5 cellular contexts compared by ENCODE assay signal in the genomic region with DNA sequence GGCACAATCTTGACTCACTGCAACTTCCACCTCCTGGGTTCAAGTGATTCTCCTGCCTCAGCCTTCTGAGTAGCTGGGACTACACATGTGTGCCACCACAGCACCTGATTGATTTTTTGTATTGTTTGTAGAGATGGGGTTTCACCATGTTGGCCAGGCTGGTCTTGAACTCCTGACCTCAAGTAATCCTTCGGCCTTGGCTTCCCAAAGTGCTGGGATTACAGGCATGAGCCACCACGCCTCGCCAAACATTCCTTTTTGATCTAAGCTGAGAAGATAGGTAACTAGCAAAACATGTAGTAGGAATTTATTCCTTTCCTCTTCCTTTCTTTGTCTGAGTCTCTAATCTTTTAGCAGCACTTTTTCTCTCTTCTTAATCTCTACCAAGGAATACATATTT.
DNase-seq lines count a peak whose midpoint lies in the region; ATAC-seq, FAIRE-seq and TF ChIP-seq lines count a peak whose summit lies in the region.
"Not testable (repeated sequence)": the region's sequence is repeated elsewhere in the genome, so short reads cannot be mapped to it uniquely, and the experiment has no call there.

No MANE protein-coding gene starts in this region.

- not testable (repeated sequence) for H2AFZ ChIP-seq in astrocyte (ENCODE audit: low read depth, low read length); trophoblast cell (ENCODE audit: insufficient read depth, low read length, poor library complexity)

- H4K12ac ChIP-seq in trophoblast cell (ENCODE audit: low read depth, low read length) = not testable (repeated sequence)

- H2BK5ac ChIP-seq in trophoblast cell (ENCODE audit: low read depth, low read length, poor library complexity) = not testable (repeated sequence)

- H3K23ac ChIP-seq in trophoblast cell (ENCODE audit: low read length) = not testable (repeated sequence)

- H3K27me3 Mint-ChIP-seq in HFFc6 (ENCODE audit: insufficient read depth); astrocyte (ENCODE audit: low read depth, unreplicated experiment): not testable (repeated sequence)

- H3K4me3 Mint-ChIP-seq in HFFc6; astrocyte (ENCODE audit: unreplicated experiment): not testable (repeated sequence)

- not testable (repeated sequence) for H3K79me1 ChIP-seq in trophoblast cell (ENCODE audit: low read length)

- H2BK120ac ChIP-seq in trophoblast cell (ENCODE audit: insufficient read depth, low read length, poor library complexity) = not testable (repeated sequence)

- peaks cover 20% of the 10 kb centered on the region for H3K4me1 Mint-ChIP-seq in HFFc6 (ENCODE audit: low read depth)
- H3K4me1 Mint-ChIP-seq in astrocyte (ENCODE audit: low read depth, unreplicated experiment) = not testable (repeated sequence)

- not testable (repeated sequence) for H4K91ac ChIP-seq in trophoblast cell (ENCODE audit: low read depth, low read length)

- H3K18ac ChIP-seq in trophoblast cell (ENCODE audit: low read length) = not testable (repeated sequence)

- H3K36me3 ChIP-seq in astrocyte (ENCODE audit: insufficient read depth, low read length) (peaks cover 21% of the 10 kb centered on the region), trophoblast cell (ENCODE audit: control insufficient read depth in 1 of 2, insufficient read depth in 2 of 2, low read length in 2 of 2) (peaks cover 18 to 22% of the 10 kb centered on the region in 2 experiments)

- 0 out of 2 replicates have a peak overlapping the region, but pooled peaks have one; percentile 35 for H3K27ac Mint-ChIP-seq in HFFc6
- H3K27ac Mint-ChIP-seq in astrocyte (ENCODE audit: unreplicated experiment) = not testable (repeated sequence)

- H3K36me3 Mint-ChIP-seq in HFFc6 (ENCODE audit: low read depth) = peaks cover 45% of the 10 kb centered on the region
- H3K36me3 Mint-ChIP-seq in astrocyte (ENCODE audit: low read depth, unreplicated experiment) = peaks cover 14% of the 10 kb centered on the region

- not testable (repeated sequence) for H3K4ac ChIP-seq in trophoblast cell (ENCODE audit: low read depth, low read length)

- not testable (repeated sequence) for DNase-seq in HFFc6; left lobe of liver (ENCODE audit: low spot score)
- peak; percentile 23 for DNase-seq in NCI-H226
- peak; percentile 6 for DNase-seq in astrocyte (ENCODE audit: low read depth)
- peak; percentile 75 to 87 for DNase-seq in trophoblast cell

- no CpG with 5 or more reads among the region's 3 CpGs for WGBS in trophoblast cell (ENCODE audit: extremely low coverage, insufficient coverage, insufficient read length)

- not testable (repeated sequence) for H3K9me3 ChIP-seq in astrocyte (ENCODE audit: insufficient read depth, low read depth, low read length); trophoblast cell (ENCODE audit: insufficient read depth, low read depth, low read length)

- ATAC-seq in left lobe of liver = peak; percentile 38

- H3K27me3 ChIP-seq in astrocyte (ENCODE audit: insufficient read depth, low read length); trophoblast cell (ENCODE audit: insufficient read depth, low read length): not testable (repeated sequence)

- H2AK5ac ChIP-seq in trophoblast cell (ENCODE audit: low read length) = not testable (repeated sequence)

- not testable (repeated sequence) for H3K9me3 Mint-ChIP-seq in HFFc6; astrocyte (ENCODE audit: unreplicated experiment)

- H3K27ac ChIP-seq in astrocyte (ENCODE audit: low read depth, low read length); trophoblast cell (ENCODE audit: low read depth, low read length): not testable (repeated sequence)

- FAIRE-seq in astrocyte (lab: Jason Lieb, UNC) = not testable (repeated sequence)

- TF ChIP-seq CTCF in HFFc6 (IDR thresholded peaks at IDR 0.05); astrocyte (IDR thresholded peaks at IDR 0.05; ENCODE audit: insufficient read depth, low read depth, low read length): not testable (repeated sequence)

- H3K9ac ChIP-seq in astrocyte (ENCODE audit: low read length); trophoblast cell (ENCODE audit: low read length): not testable (repeated sequence)

- not testable (repeated sequence) for H3K79me2 ChIP-seq in astrocyte (ENCODE audit: insufficient read depth, low read length); trophoblast cell (ENCODE audit: control insufficient read depth, insufficient read depth, low read length, poor library complexity)

- H3K14ac ChIP-seq in trophoblast cell (ENCODE audit: low read length) = not testable (repeated sequence)

- H3K4me3 ChIP-seq in astrocyte (ENCODE audit: insufficient read depth, low read depth, low read length); trophoblast cell (ENCODE audit: low read depth, low read length): not testable (repeated sequence)

- not testable (repeated sequence) for H3K4me1 ChIP-seq in astrocyte (ENCODE audit: insufficient read depth, low read length); trophoblast cell (ENCODE audit: control insufficient read depth in 1 of 2, insufficient read depth in 2 of 2, low read length in 2 of 2)

- H3K4me2 ChIP-seq in astrocyte (ENCODE audit: low read length); trophoblast cell (ENCODE audit: low read length): not testable (repeated sequence)

- not testable (repeated sequence) for H4K20me1 ChIP-seq in astrocyte (ENCODE audit: insufficient read depth, low read length)

- not testable (repeated sequence) for H2BK12ac ChIP-seq in trophoblast cell (ENCODE audit: low read length)

- H4K8ac ChIP-seq in trophoblast cell (ENCODE audit: low read depth, low read length) = not testable (repeated sequence)
